25 cellular contexts compared by ENCODE assay signal in genomic region chr1:185490924-185491323, GRCh38.
"Had no signal": no experiment of that assay in that cellular context is flagged by ENCODE, and none has a peak within 500 bp of the region (broad histone marks: within the 10 kb centered on the region; RNA-seq: fewer than 3 reads in every experiment).

No MANE protein-coding gene starts in this region.

- H3K27ac Mint-ChIP-seq: dendritic cell treated with granulocyte-macrophage colony-stimulating factor and Interleukin-4, amounts not matched to agents 40 ng/mL and 50 ng/mL, for 4 days; naive thymus-derived CD4-positive, alpha-beta T cell; nephron progenitor cell; stimulated activated naive CD8-positive, alpha-beta T cell treated with anti-CD3 and anti-CD28 coated beads, Interleukin-15, amount 100 ng/mL, for 72 hours had no signal

- ATAC-seq: left lobe of liver; naive thymus-derived CD4-positive, alpha-beta T cell; sciatic nerve; stimulated activated naive CD8-positive, alpha-beta T cell treated with anti-CD3 and anti-CD28 coated beads, Interleukin-15, amount 100 ng/mL, for 72 hours had no signal

- DNase-seq: colonic mucosa; effector memory CD4-positive, alpha-beta T cell; foreskin melanocyte; mesendoderm; midbrain; naive thymus-derived CD4-positive, alpha-beta T cell; nephron progenitor cell; nucleus accumbens; stimulated activated CD4-positive, alpha-beta T cell treated with anti-CD3 and anti-CD28 coated beads, Interleukin-12 subunit alpha, Interleukin-12 subunit beta, amount 100 ng/mL, for 4 hours; stimulated activated CD4-positive, alpha-beta T cell treated with anti-CD3 and anti-CD28 coated beads, Interleukin-1b, Interleukin-23, amount 100 ng/mL, for 48 hours; stimulated activated CD4-positive, alpha-beta T cell treated with anti-CD3 and anti-CD28 coated beads, Interleukin-4, amount 100 ng/mL, for 1 hour; stimulated activated CD8-positive, alpha-beta memory T cell treated with anti-CD3 and anti-CD28 coated beads, Interleukin-4, amount 100 ng/mL, for 48 hours; stimulated activated naive CD4-positive, alpha-beta T cell; stimulated activated naive CD8-positive, alpha-beta T cell treated with anti-CD3 and anti-CD28 coated beads, Interleukin-15, amount 100 ng/mL, for 72 hours; transverse colon had no signal

- H3K9me3 ChIP-seq: colonic mucosa, esophagus muscularis mucosa, prostate gland, right atrium auricular region, suprapubic skin, transverse colon, vagina had no signal

- H3K4me3 ChIP-seq: colonic mucosa, esophagus muscularis mucosa, lung, prostate gland, right atrium auricular region, smooth muscle cell, suprapubic skin, transverse colon, vagina had no signal

- H3K27me3 ChIP-seq: colonic mucosa, esophagus muscularis mucosa, right atrium auricular region, suprapubic skin, transverse colon, vagina had no signal

- H3K4me3 Mint-ChIP-seq: dendritic cell treated with granulocyte-macrophage colony-stimulating factor and Interleukin-4, amounts not matched to agents 40 ng/mL and 50 ng/mL, for 4 days; naive thymus-derived CD4-positive, alpha-beta T cell; nephron progenitor cell; stimulated activated naive CD8-positive, alpha-beta T cell treated with anti-CD3 and anti-CD28 coated beads, Interleukin-15, amount 100 ng/mL, for 72 hours had no signal

- H3K36me3 ChIP-seq: colonic mucosa, esophagus muscularis mucosa, prostate gland, right atrium auricular region, suprapubic skin, transverse colon, vagina had no signal

- H3K9me3 Mint-ChIP-seq: dendritic cell treated with granulocyte-macrophage colony-stimulating factor and Interleukin-4, amounts not matched to agents 40 ng/mL and 50 ng/mL, for 4 days; naive thymus-derived CD4-positive, alpha-beta T cell; nephron progenitor cell; stimulated activated naive CD8-positive, alpha-beta T cell treated with anti-CD3 and anti-CD28 coated beads, Interleukin-15, amount 100 ng/mL, for 72 hours had no signal

- H3K27me3 Mint-ChIP-seq: stimulated activated naive CD8-positive, alpha-beta T cell treated with anti-CD3 and anti-CD28 coated beads, Interleukin-15, amount 100 ng/mL, for 72 hours had no signal

- H3K27ac ChIP-seq: colonic mucosa, esophagus muscularis mucosa, prostate gland, right atrium auricular region, suprapubic skin, vagina had no signal

- H3K4me1 ChIP-seq: colonic mucosa, prostate gland had no signal
